Comparison of ENCODE assay signal across 23 cellular contexts in genomic region chr14:99374964-99375363, GRCh38.
A peak's percentile ranks its signal among the peaks of the same experiment; 100 is the strongest.
DNase-seq lines count a peak whose midpoint lies in the region; ATAC-seq, FAIRE-seq and TF ChIP-seq lines count a peak whose summit lies in the region.
"Had no signal": no experiment of that assay in that cellular context is flagged by ENCODE, and none has a peak within 500 bp of the region (broad histone marks: within the 10 kb centered on the region; RNA-seq: fewer than 3 reads in every experiment).

No MANE protein-coding gene starts in this region.

- H3K9me2 ChIP-seq in SK-N-SH = no peaks in the 10 kb centered on the region

- H3K4me3 ChIP-seq in SK-N-SH (ENCODE audit: low read depth in 2 of 2, low read length in 1 of 2) = no peak overlapping the region
- no peak overlapping the region for H3K4me3 ChIP-seq in H1 (ENCODE audit: extremely low read depth in 1 of 4, insufficient read depth in 2 of 4, low read depth in 3 of 4, low read length in 4 of 4)
- H3K4me3 ChIP-seq: A549; BLaER1 treated with 17β-estradiol and CSF1 and Interleukin-3, amounts not matched to agents 10 nM and 100 nM had no signal

- CTCF ChIA-PET in SK-N-SH (lab: Yijun Ruan, JAX) (interaction anchor here (0.9 to 1.5 kb wide), 2 partner anchors 15 to 18 kb away, joined by 3 read pairs; no protein-coding TSS in a partner anchor), H1 (lab: Charles Lee; ENCODE audit: partially characterized antibody) (interaction anchor here (1.2 to 1.4 kb wide), 2 partner anchors 23 to 50 kb away, joined by 3 read pairs; no protein-coding TSS in a partner anchor)

- H3K4me1 ChIP-seq in SK-N-SH (ENCODE audit: control insufficient read depth in 1 of 2, insufficient read depth in 2 of 2, low read depth in 1 of 2, low read length in 1 of 2) = no peaks in the 10 kb centered on the region
- no peaks in the 10 kb centered on the region for H3K4me1 ChIP-seq in H1 (replicated peaks in 1 of 4; ENCODE audit: control insufficient read depth in 3 of 4, insufficient read depth in 4 of 4, low read length in 3 of 4)
- H3K4me1 ChIP-seq: Caco-2 had no signal

- no peak overlapping the region for H2BK15ac ChIP-seq in H1 (ENCODE audit: low read length)

- no peak for TF ChIP-seq RAD21 in SK-N-SH (IDR thresholded peaks at IDR 0.05; ENCODE audit: low read length)
- TF ChIP-seq RAD21 in H1 (IDR thresholded peaks at IDR 0.05 in 1 of 2, conservative IDR thresholded peaks at IDR 0.05 in 1 of 2; ENCODE audit: low read depth in 2 of 2, low read length in 2 of 2) = no peak

- H3K79me1 ChIP-seq in H1 (ENCODE audit: low read depth, low read length) = no peaks in the 10 kb centered on the region

- no peak overlapping the region for H2BK12ac ChIP-seq in H1 (ENCODE audit: low read depth, low read length)

- no peak overlapping the region for H2BK120ac ChIP-seq in H1 (replicated peaks; ENCODE audit: low read depth, low read length)

- no peak overlapping the region for H2AK5ac ChIP-seq in H1 (ENCODE audit: low read depth, low read length)

- H3K27ac ChIP-seq in SK-N-SH (ENCODE audit: low read depth in 2 of 2, low read length in 1 of 2) = no peak overlapping the region
- H3K27ac ChIP-seq in H1 (ENCODE audit: low read depth, low read length) = no peak overlapping the region
- H3K27ac ChIP-seq: 22Rv1; A549; BLaER1 treated with 17β-estradiol and CSF1 and Interleukin-3, amounts not matched to agents 10 nM and 100 nM; C4-2B had no signal

- H4K8ac ChIP-seq in H1 (ENCODE audit: extremely low read depth, insufficient read depth, low read length) = peak overlapping the region; percentile 80; the same call in 1 of the 2 replicates

- H3K27me3 ChIP-seq in SK-N-SH (ENCODE audit: insufficient read depth) (peaks cover 3% of the 10 kb centered on the region), H1 (replicated peaks in 1 of 4; ENCODE audit: control insufficient read depth in 3 of 4, extremely low read depth in 1 of 4, insufficient read depth in 3 of 4, low read length in 3 of 4) (no peaks in the 10 kb centered on the region)
- H3K27me3 ChIP-seq: BLaER1 treated with 17β-estradiol and CSF1 and Interleukin-3, amounts not matched to agents 10 nM and 100 nM had no signal

- H3K14ac ChIP-seq in H1 (ENCODE audit: insufficient read length) = no peak overlapping the region

- H3K36me3 ChIP-seq in SK-N-SH (replicated peaks in 1 of 2; ENCODE audit: control insufficient read depth in 1 of 2, insufficient read depth in 2 of 2, low read length in 1 of 2) = no peaks in the 10 kb centered on the region
- no peaks in the 10 kb centered on the region for H3K36me3 ChIP-seq in H1 (ENCODE audit: control insufficient read depth in 2 of 4, insufficient read depth in 4 of 4, low read length in 3 of 4)
- H3K36me3 ChIP-seq: BLaER1 treated with 17β-estradiol and CSF1 and Interleukin-3, amounts not matched to agents 10 nM and 100 nM had no signal

- WGBS in SK-N-SH (ENCODE audit: low lambda C conversion rate) = 60% methylated on average over 6 of the region's 11 CpGs
- WGBS in H1 (ENCODE audit: extremely low coverage in 1 of 2, insufficient coverage in 1 of 2, insufficient read length in 1 of 2, insufficient replicate concordance in 2 of 2, low coverage in 1 of 2, low lambda C conversion rate in 2 of 2, missing lambda C conversion rate in 1 of 2), 2 experiments = 90% methylated on average over 11 of the region's 11 CpGs; no CpG with 5 or more reads in 1 of the 2 experiments

- no peaks in the 10 kb centered on the region for H3K79me2 ChIP-seq in SK-N-SH (ENCODE audit: insufficient read depth)
- H3K79me2 ChIP-seq in H1 (ENCODE audit: control insufficient read depth in 1 of 2, insufficient read depth in 2 of 2, low read length in 2 of 2) = no peaks in the 10 kb centered on the region

- H3K56ac ChIP-seq in H1 (replicated peaks; ENCODE audit: insufficient read length, low read depth, low read length) = no peak overlapping the region

- no peaks in the 10 kb centered on the region for H4K20me1 ChIP-seq in SK-N-SH (ENCODE audit: insufficient read depth)
- H4K20me1 ChIP-seq in H1 (replicated peaks in 1 of 2; ENCODE audit: control insufficient read depth in 1 of 2, insufficient read depth in 2 of 2, low read length in 2 of 2) = no peaks in the 10 kb centered on the region
- H4K20me1 ChIP-seq: BLaER1 treated with 17β-estradiol and CSF1 and Interleukin-3, amounts not matched to agents 10 nM and 100 nM had no signal

- ATAC-seq in SK-N-SH treated with all-trans-retinoic acid at 6 μM for 48 hours (no peak), GM19324 (IDR thresholded peaks at IDR 0.05; ENCODE audit: low FRiP score, unreplicated experiment) (no peak)
- ATAC-seq: A549; CD8-positive, alpha-beta T cell had no signal

- H2AFZ ChIP-seq in SK-N-SH (ENCODE audit: low read depth) (no peak overlapping the region), H1 (ENCODE audit: low read length) (no peak overlapping the region)

- TF ChIP-seq CTCF in SK-N-SH (IDR thresholded peaks at IDR 0.05) (no peak), H1 (IDR thresholded peaks at IDR 0.05; ENCODE audit: control extremely low read depth in 1 of 3, insufficient read depth in 1 of 3, low read depth in 1 of 3, low read length in 3 of 3) (no peak)

- peak; percentile 1 for DNase-seq in SK-N-SH
- DNase-seq in activated effector memory CD4-positive, alpha-beta T cell treated with anti-CD3 and anti-CD28 coated beads, Interleukin-2, amount 50 U/mL, for 16 hours = peak; percentile 21
- DNase-seq in activated effector memory CD4-positive, alpha-beta T cell treated with Interleukin-2 at 50 U/mL for 16 hours = no peak
- no peak for DNase-seq in H1 (ENCODE audit: low read depth in 1 of 2, low spot score in 2 of 2)
- peak; percentile 45 for DNase-seq in mesenteric fat pad (ENCODE audit: low spot score)
- no peak for DNase-seq in hepatic stellate cell (ENCODE audit: low spot score)
- DNase-seq: AML-193; Caco-2; Calu3; CD4-positive, alpha-beta T cell; CD8-positive, alpha-beta T cell; DMS79 treated with DMSO at 0.1 percent for 48 hours; GF-D8 had no signal

- H3K23me2 ChIP-seq in H1 (ENCODE audit: low read depth, low read length) = no peaks in the 10 kb centered on the region; the same call in 1 of the 2 replicates

- H3F3A ChIP-seq in SK-N-SH (replicated peaks; ENCODE audit: insufficient read depth) = peaks cover 2% of the 10 kb centered on the region

- H3K9ac ChIP-seq in SK-N-SH = no peak overlapping the region
- H3K9ac ChIP-seq in H1 (replicated peaks in 1 of 4; ENCODE audit: extremely low read depth in 1 of 4, low read depth in 3 of 4, low read length in 3 of 4) = no peak overlapping the region
- H3K9ac ChIP-seq: BLaER1 treated with 17β-estradiol and CSF1 and Interleukin-3, amounts not matched to agents 10 nM and 100 nM had no signal

- TF ChIP-seq POLR2A in H1 (IDR thresholded peaks at IDR 0.05; ENCODE audit: control extremely low read depth in 1 of 2, low read depth in 2 of 2, low read length in 2 of 2) = no peak

- H2BK20ac ChIP-seq in H1 (ENCODE audit: low read length) = no peak overlapping the region

- TF ChIP-seq EP300 in SK-N-SH (IDR thresholded peaks at IDR 0.05; ENCODE audit: borderline replicate concordance in 1 of 2, low read depth in 1 of 2, low read length in 1 of 2) = no peak
- TF ChIP-seq EP300 in H1 (IDR thresholded peaks at IDR 0.05; ENCODE audit: borderline replicate concordance in 1 of 2, low read depth in 2 of 2, low read length in 2 of 2) = no peak

- H3K4me2 ChIP-seq in SK-N-SH = no peak overlapping the region
- no peak overlapping the region for H3K4me2 ChIP-seq in H1 (ENCODE audit: insufficient read depth in 1 of 2, low read depth in 2 of 2, low read length in 2 of 2)
- H3K4me2 ChIP-seq: A549; BLaER1 treated with 17β-estradiol and CSF1 and Interleukin-3, amounts not matched to agents 10 nM and 100 nM had no signal

- no peak overlapping the region for H2BK5ac ChIP-seq in H1 (ENCODE audit: low read depth, low read length)

- POLR2A ChIA-PET in SK-N-SH (lab: Yijun Ruan, JAX) (no interaction called here), H1 (lab: Charles Lee; ENCODE audit: partially characterized antibody) (no interaction called here)

- no peak overlapping the region for H4K91ac ChIP-seq in H1 (replicated peaks; ENCODE audit: insufficient read length, low read length)

- H3K9me3 ChIP-seq in SK-N-SH = no peaks in the 10 kb centered on the region
- H3K9me3 ChIP-seq in H1 (ENCODE audit: insufficient read depth in 2 of 2, low read depth in 1 of 2, low read length in 1 of 2) = no peaks in the 10 kb centered on the region
- H3K9me3 ChIP-seq: Caco-2 had no signal

- H4K5ac ChIP-seq in H1 (ENCODE audit: insufficient read length, low read depth, low read length) = no peak overlapping the region

- H3K18ac ChIP-seq in H1 (ENCODE audit: extremely low read depth, low read length) = no peak overlapping the region

- H3K4ac ChIP-seq in H1 (replicated peaks; ENCODE audit: insufficient read length, low read depth, low read length) = no peak overlapping the region

- H3K23ac ChIP-seq in H1 (ENCODE audit: insufficient read length) = no peak overlapping the region

- FAIRE-seq in H1 (lab: Jason Lieb, UNC) = no peak
- FAIRE-seq: A549, D721Med, G401.6, GM12891, GM19239 had no signal

TF ChIP-seq in SK-N-SH, 30 proteins besides CTCF, POLR2A, EP300 and RAD21:
- TF ChIP-seq FOXJ3 (CRISPR knock-in tag; IDR thresholded peaks at IDR 0.05) (no peak), FOXM1 (IDR thresholded peaks at IDR 0.05; ENCODE audit: low read depth) (no peak)

TF ChIP-seq in SK-N-SH treated with all-trans-retinoic acid at 6 μM for 48 hours, 23 proteins besides CTCF, POLR2A, EP300 and RAD21 (continues in another document):
- no peak for TF ChIP-seq GLIS3 (CRISPR knock-in tag; IDR thresholded peaks at IDR 0.05)

TF ChIP-seq in H1, 55 proteins besides CTCF, POLR2A, EP300 and RAD21 (continues in another document):
- TF ChIP-seq BRCA1 (IDR thresholded peaks at IDR 0.05; ENCODE audit: low read depth, low read length) (no peak), POU5F1 (IDR thresholded peaks at IDR 0.05; ENCODE audit: low read depth, low read length) (no peak), FOSL1 (IDR thresholded peaks at IDR 0.05; ENCODE audit: insufficient read depth, low read depth, low read length) (no peak), TEAD4 (IDR thresholded peaks at IDR 0.05; ENCODE audit: low read depth, low read length) (no peak), TAF1 (IDR thresholded peaks at IDR 0.05; ENCODE audit: low read depth, low read length) (no peak), RFX5 (IDR thresholded peaks at IDR 0.05; ENCODE audit: borderline replicate concordance, low read depth, low read length) (no peak), HDAC2 (IDR thresholded peaks at IDR 0.05; ENCODE audit: borderline replicate concordance in 1 of 2, low read depth in 2 of 2, low read length in 2 of 2) (no peak), SIX5 (IDR thresholded peaks at IDR 0.05; ENCODE audit: low read depth, low read length) (no peak), KDM4A (IDR thresholded peaks at IDR 0.05; ENCODE audit: low read depth, low read length, severe bottlenecking) (no peak)

Comparison
In these comparisons a context has a peak if more than half of its experiments do, and no peak if none do; other contexts are left out.
1. DNase-seq: peak in SK-N-SH (single experiment), activated effector memory CD4-positive, alpha-beta T cell treated with anti-CD3 and anti-CD28 coated beads, Interleukin-2, amount 50 U/mL, for 16 hours (single experiment) and mesenteric fat pad (single experiment); none in activated effector memory CD4-positive, alpha-beta T cell treated with Interleukin-2 at 50 U/mL for 16 hours (single experiment), H1 (0 of 2) and hepatic stellate cell (single experiment).